ENCODE assay signal across 18 cellular contexts in the genomic region with DNA sequence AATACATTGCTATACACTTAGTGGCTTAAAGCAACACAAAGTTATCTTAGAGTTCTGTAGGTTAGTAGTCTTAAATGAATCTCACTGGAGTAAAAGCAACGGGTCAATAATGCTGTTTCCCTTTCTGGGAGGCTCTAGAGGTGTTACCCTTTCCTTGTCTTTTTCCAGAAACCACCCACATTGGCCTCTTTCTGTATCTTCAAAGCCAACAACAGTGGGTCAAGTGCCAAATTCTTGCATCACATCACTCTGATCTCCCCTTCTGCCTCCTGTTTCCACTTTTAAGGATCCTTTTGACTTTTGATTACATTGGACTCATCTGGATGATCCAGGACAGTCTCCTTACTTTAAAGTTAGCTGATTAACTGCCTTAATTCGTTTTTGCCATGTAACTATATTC.
"Had no signal": no experiment of that assay in that cellular context is flagged by ENCODE, and none has a peak within 500 bp of the region (broad histone marks: within the 10 kb centered on the region; RNA-seq: fewer than 3 reads in every experiment).

No MANE protein-coding gene starts in this region.

- DNase-seq: activated CD4-positive, alpha-beta T cell treated with anti-CD3 and anti-CD28 coated beads, Interleukin-2, amount 50 U/mL, for 48 hours; activated naive CD4-positive, alpha-beta T cell treated with anti-CD3 and anti-CD28 coated beads, Interleukin-2, amount 50 U/mL, for 16 hours; dorsolateral prefrontal cortex; erythroblast; gastrocnemius medialis; heart right ventricle; islet precursor cell; left lung; naive thymus-derived CD8-positive, alpha-beta T cell; stimulated activated naive CD8-positive, alpha-beta T cell treated with anti-CD3 and anti-CD28 coated beads, Interleukin-15, Interleukin-2, amounts not matched to agents 100 U/mL and 50 U/mL, for 24 hours; SW 1271; trophoblast cell had no signal

- H3K27ac Mint-ChIP-seq: memory B cell; naive thymus-derived CD8-positive, alpha-beta T cell; T-helper 2 cell treated with Interferon-gamma antibody and Interleukin-4, amounts not matched to agents 5 μg/mL and 100 μg/mL, for 36 hours had no signal

- H3K36me3 ChIP-seq: adrenal gland, cardiac muscle cell, gastrocnemius medialis, heart right ventricle, left lung, neutrophil had no signal

- H3K27me3 ChIP-seq: adrenal gland, cardiac muscle cell, dorsolateral prefrontal cortex, gastrocnemius medialis, heart right ventricle, left lung, neutrophil had no signal

- ATAC-seq: gastrocnemius medialis; left lung; naive thymus-derived CD8-positive, alpha-beta T cell; stimulated activated naive CD8-positive, alpha-beta T cell treated with anti-CD3 and anti-CD28 coated beads, Interleukin-15, Interleukin-2, amounts not matched to agents 100 U/mL and 50 U/mL, for 24 hours had no signal

- H3K9me3 ChIP-seq: adrenal gland, gastrocnemius medialis, heart right ventricle, left lung, neutrophil had no signal

- H3K4me3 Mint-ChIP-seq: memory B cell; naive thymus-derived CD8-positive, alpha-beta T cell; T-helper 2 cell treated with Interferon-gamma antibody and Interleukin-4, amounts not matched to agents 5 μg/mL and 100 μg/mL, for 36 hours had no signal

- H3K4me1 ChIP-seq: left lung had no signal

- H3K27me3 Mint-ChIP-seq: memory B cell; naive thymus-derived CD8-positive, alpha-beta T cell had no signal

- H3K27ac ChIP-seq: adrenal gland, cardiac muscle cell, dorsolateral prefrontal cortex, gastrocnemius medialis, heart right ventricle, left lung, neutrophil had no signal

- H3K4me2 ChIP-seq: smooth muscle cell had no signal

- H3K4me3 ChIP-seq: adrenal gland, cardiac muscle cell, dorsolateral prefrontal cortex, gastrocnemius medialis, heart right ventricle, left lung, smooth muscle cell had no signal

- H3K9me3 Mint-ChIP-seq: memory B cell; T-helper 2 cell treated with Interferon-gamma antibody and Interleukin-4, amounts not matched to agents 5 μg/mL and 100 μg/mL, for 36 hours had no signal
